ENCODE assay signal across 8 cellular contexts in the genomic region with DNA sequence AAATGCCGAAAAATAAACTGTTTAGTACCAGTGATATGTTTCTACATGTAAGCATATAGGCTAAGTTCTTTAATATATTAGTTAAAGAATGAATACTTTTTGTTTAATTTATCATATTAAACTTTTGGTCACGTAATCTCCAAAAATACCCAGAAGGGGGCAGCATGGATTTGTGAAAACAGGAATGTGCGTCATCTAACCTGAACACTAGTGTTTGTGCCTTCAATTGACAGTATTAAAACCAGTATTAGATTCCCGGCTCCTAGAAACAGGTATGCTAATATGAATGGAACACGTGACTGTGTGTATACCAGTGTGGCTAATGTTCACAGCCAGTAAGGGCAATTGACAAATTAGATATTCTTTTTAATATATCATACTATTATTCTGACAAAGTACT. TPM values are rescaled to one million over a fixed set of nuclear protein-coding genes. Genes with fewer than 3 reads are reported as not detected.
DNase-seq lines count a peak whose midpoint lies in the region; ATAC-seq and TF ChIP-seq lines count a peak whose summit lies in the region.

No MANE protein-coding gene starts in this region.

- H4K20me1 ChIP-seq in smooth muscle cell (ENCODE audit: low read depth): no peaks in the 10 kb centered on the region

- H3F3A ChIP-seq in smooth muscle cell (ENCODE audit: low read depth): no peaks in the 10 kb centered on the region

- no peaks in the 10 kb centered on the region for H3K9me3 ChIP-seq in smooth muscle cell (replicated peaks; ENCODE audit: low read depth)

- H3K4me3 ChIP-seq in fibroblast of pulmonary artery (replicated peaks; ENCODE audit: low read depth, low read length) (no peak overlapping the region), smooth muscle cell (no peak overlapping the region)

- no peak for ATAC-seq in HG03521 (IDR thresholded peaks at IDR 0.05; ENCODE audit: unreplicated experiment)

- no peak overlapping the region for H3K27ac ChIP-seq in smooth muscle cell (ENCODE audit: low read depth)

- no peaks in the 10 kb centered on the region for H3K36me3 ChIP-seq in smooth muscle cell (ENCODE audit: low read depth)

- peak; percentile 56 for TF ChIP-seq CTCF in fibroblast of pulmonary artery (IDR thresholded peaks at IDR 0.05; ENCODE audit: low read length, missing control alignments)
- TF ChIP-seq CTCF in smooth muscle cell (IDR thresholded peaks at IDR 0.05; ENCODE audit: borderline replicate concordance, insufficient read depth, poor library complexity, severe bottlenecking): peak; percentile 49

- H3K79me2 ChIP-seq in smooth muscle cell (ENCODE audit: low read depth): no peaks in the 10 kb centered on the region

- peak; percentile 22 for DNase-seq in stimulated activated CD4-positive, alpha-beta T cell treated with anti-CD3 and anti-CD28 coated beads, Interleukin-15, amount 100 ng/mL, for 24 hours
- DNase-seq in stimulated activated CD4-positive, alpha-beta T cell treated with anti-CD3 and anti-CD28 coated beads, Interleukin-4, amount 100 ng/mL, for 1 hour: no peak
- DNase-seq in LHCN-M2 (ENCODE audit: low read depth): peak; percentile 39
- peak; percentile 29 for DNase-seq in SHP77 treated with DMSO at 0.1 percent for 48 hours (lab: John Stamatoyannopoulos, UW)
- DNase-seq in fibroblast of pulmonary artery (ENCODE audit: low read depth): peak; percentile 69
- DNase-seq in smooth muscle cell (lab: John Stamatoyannopoulos, UW; ENCODE audit: unreplicated experiment): no peak
- DNase-seq in activated CD8-positive, alpha-beta memory T cell treated with anti-CD3 and anti-CD28 coated beads for 24 hours: no peak

- no peaks in the 10 kb centered on the region for H3K4me1 ChIP-seq in smooth muscle cell (ENCODE audit: low read depth)

- H3K4me2 ChIP-seq in smooth muscle cell: no peak overlapping the region

- WGBS in smooth muscle cell (ENCODE audit: low lambda C conversion rate): 69% methylated on average over 5 of the region's 5 CpGs

- no peaks in the 10 kb centered on the region for H3K27me3 ChIP-seq in smooth muscle cell (ENCODE audit: low read depth)

- H3K9ac ChIP-seq in smooth muscle cell (ENCODE audit: low read depth): no peak overlapping the region

- no peak overlapping the region for H2AFZ ChIP-seq in smooth muscle cell (ENCODE audit: low read depth)

RNA-seq across cellular contexts. Expression of a gene that starts 51.8 kb away (rescaled TPM):
- 11.0 and 11.9 TPM in 2 replicates for total RNA-seq in LHCN-M2 (2014; rRNA removed)
- polyA plus RNA-seq in LHCN-M2 (2012): 4.4 TPM
- 9.2 and 11.7 TPM in 2 replicates for total RNA-seq in smooth muscle cell
- 5.3 and 8.1 TPM in 2 replicates for polyA plus RNA-seq in smooth muscle cell

Comparison
In these comparisons a context has a peak if more than half of its experiments do, and no peak if none do; other contexts are left out.
1. DNase-seq: peak in stimulated activated CD4-positive, alpha-beta T cell treated with anti-CD3 and anti-CD28 coated beads, Interleukin-15, amount 100 ng/mL, for 24 hours (single experiment), LHCN-M2 (single experiment), SHP77 treated with DMSO at 0.1 percent for 48 hours (single experiment) and fibroblast of pulmonary artery (single experiment); none in stimulated activated CD4-positive, alpha-beta T cell treated with anti-CD3 and anti-CD28 coated beads, Interleukin-4, amount 100 ng/mL, for 1 hour (single experiment), smooth muscle cell (single experiment) and activated CD8-positive, alpha-beta memory T cell treated with anti-CD3 and anti-CD28 coated beads for 24 hours (single experiment).